Comparison of ENCODE assay signal across 9 cellular contexts in genomic region chr3:130140756-130141155, GRCh38. TPM values are rescaled to one million over a fixed set of nuclear protein-coding genes. Genes with fewer than 3 reads are reported as not detected.
"Had no signal": no experiment of that assay in that cellular context is flagged by ENCODE, and none has a peak within 500 bp of the region (broad histone marks: within the 10 kb centered on the region; RNA-seq: fewer than 3 reads in every experiment).

No MANE protein-coding gene starts in this region.

RNA-seq across cellular contexts. Expression of gene ALG1L2, which starts 59.1 kb away (rescaled TPM):
- total RNA-seq: body of pancreas, esophagus mucosa, gastrocnemius medialis, heart right ventricle, mononuclear cell, right atrium auricular region, transverse colon had no signal
- polyA plus RNA-seq: adipose tissue, heart right ventricle, lung had no signal
